Comparison of ENCODE assay signal across 1 cellular context in the genomic region with DNA sequence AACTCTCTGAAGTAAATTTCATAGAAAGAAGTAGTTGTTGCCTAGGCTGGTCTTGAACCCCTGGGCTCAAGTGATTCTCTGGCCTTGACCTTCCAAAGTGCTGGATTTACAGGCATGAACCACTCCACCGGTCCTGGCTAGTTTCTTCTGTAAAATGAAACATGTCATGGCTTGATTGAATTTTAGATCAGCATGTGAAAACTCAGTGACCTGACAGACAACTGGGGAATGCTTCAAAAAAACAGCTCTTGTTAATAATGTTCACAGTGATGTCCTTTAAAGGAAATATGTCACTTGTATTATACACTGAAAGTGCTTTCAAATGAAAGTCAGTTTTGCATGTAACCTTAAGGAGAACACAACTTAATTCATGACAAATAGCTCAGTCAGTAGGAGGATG.
TF ChIP-seq lines count a peak whose summit lies in the region.

No MANE protein-coding gene starts in this region.

TF ChIP-seq in IMR-90, 13 proteins besides CTCF, POLR2A, EP300 and RAD21 (continued from another document):
- TF ChIP-seq FOS (IDR thresholded peaks at IDR 0.05; ENCODE audit: low read depth, low read length) (no peak), RFX5 (IDR thresholded peaks at IDR 0.05; ENCODE audit: low read depth, low read length) (no peak), CHD1 (IDR thresholded peaks at IDR 0.05; ENCODE audit: low read depth, low read length) (no peak), BHLHE40 (IDR thresholded peaks at IDR 0.05; ENCODE audit: low read depth, low read length) (no peak)
- TF ChIP-seq, protein P1, sequence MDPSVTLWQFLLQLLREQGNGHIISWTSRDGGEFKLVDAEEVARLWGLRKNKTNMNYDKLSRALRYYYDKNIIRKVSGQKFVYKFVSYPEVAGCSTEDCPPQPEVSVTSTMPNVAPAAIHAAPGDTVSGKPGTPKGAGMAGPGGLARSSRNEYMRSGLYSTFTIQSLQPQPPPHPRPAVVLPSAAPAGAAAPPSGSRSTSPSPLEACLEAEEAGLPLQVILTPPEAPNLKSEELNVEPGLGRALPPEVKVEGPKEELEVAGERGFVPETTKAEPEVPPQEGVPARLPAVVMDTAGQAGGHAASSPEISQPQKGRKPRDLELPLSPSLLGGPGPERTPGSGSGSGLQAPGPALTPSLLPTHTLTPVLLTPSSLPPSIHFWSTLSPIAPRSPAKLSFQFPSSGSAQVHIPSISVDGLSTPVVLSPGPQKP (IDR thresholded peaks at IDR 0.05; ENCODE audit: borderline replicate concordance, low read depth, low read length), result no peak
- TF ChIP-seq, protein P2, sequence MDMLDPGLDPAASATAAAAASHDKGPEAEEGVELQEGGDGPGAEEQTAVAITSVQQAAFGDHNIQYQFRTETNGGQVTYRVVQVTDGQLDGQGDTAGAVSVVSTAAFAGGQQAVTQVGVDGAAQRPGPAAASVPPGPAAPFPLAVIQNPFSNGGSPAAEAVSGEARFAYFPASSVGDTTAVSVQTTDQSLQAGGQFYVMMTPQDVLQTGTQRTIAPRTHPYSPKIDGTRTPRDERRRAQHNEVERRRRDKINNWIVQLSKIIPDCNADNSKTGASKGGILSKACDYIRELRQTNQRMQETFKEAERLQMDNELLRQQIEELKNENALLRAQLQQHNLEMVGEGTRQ (IDR thresholded peaks at IDR 0.05; ENCODE audit: low read depth, low read length), result no peak
TF ChIP-seq in IMR-90: peak in this region for 0.
